In genomic region chr12:90653051-90653450, GRCh38 we compare ENCODE assay signal across 23 cellular contexts.
DNase-seq lines count a peak whose midpoint lies in the region; ATAC-seq, FAIRE-seq and TF ChIP-seq lines count a peak whose summit lies in the region.
"Had no signal": no experiment of that assay in that cellular context is flagged by ENCODE, and none has a peak within 500 bp of the region (broad histone marks: within the 10 kb centered on the region; RNA-seq: fewer than 3 reads in every experiment).

No MANE protein-coding gene starts in this region.

- H3K36me3 ChIP-seq in astrocyte (ENCODE audit: insufficient read depth, low read length) (no peaks in the 10 kb centered on the region), esophagus muscularis mucosa (no peaks in the 10 kb centered on the region)
- H3K36me3 ChIP-seq: thyroid gland had no signal

- no peaks in the 10 kb centered on the region for H3K9me3 ChIP-seq in astrocyte (ENCODE audit: insufficient read depth, low read depth, low read length)
- H3K9me3 ChIP-seq in esophagus muscularis mucosa: no peaks in the 10 kb centered on the region
- H3K9me3 ChIP-seq: thyroid gland had no signal

- DNase-seq in GM04504 (ENCODE audit: low read depth) (peak; percentile 7), astrocyte (ENCODE audit: low read depth) (peak; percentile 13), fibroblast of the aortic adventitia (ENCODE audit: low read depth) (peak; percentile 63), NCI-H2171 (lab: John Stamatoyannopoulos, UW) (no peak), esophagus muscularis mucosa (ENCODE audit: extremely low spot score) (no peak), T-helper 9 cell (no peak), immature natural killer cell (no peak)
- DNase-seq in stimulated activated effector memory CD8-positive, alpha-beta T cell treated with anti-CD3 and anti-CD28 coated beads, Interleukin-12 subunit alpha, Interleukin-12 subunit beta, amount 100 ng/mL, for 72 hours (ENCODE audit: low spot score in 2 of 2): no peak
- DNase-seq: activated CD4-positive, alpha-beta T cell treated with anti-CD3 and anti-CD28 coated beads, Interleukin-2, amount 50 U/mL, for 48 hours; activated effector memory CD4-positive, alpha-beta T cell treated with anti-CD3 and anti-CD28 coated beads, Interleukin-2, amount 50 U/mL, for 16 hours; caudate nucleus; DMS79; left colon; naive B cell; NCI-H2081 treated with DMSO at 0.1 percent for 48 hours; stimulated activated CD4-positive, alpha-beta T cell treated with anti-CD3 and anti-CD28 coated beads, Interleukin-4, amount 100 ng/mL, for 1 hour; stimulated activated naive CD4-positive, alpha-beta T cell treated with Interleukin-2 at 50 U/mL for 16 hours; thyroid gland had no signal

- intact Hi-C loops in esophagus muscularis mucosa (cut with DNase I): no loop called here

- no peaks in the 10 kb centered on the region for H3K27me3 Mint-ChIP-seq in astrocyte (ENCODE audit: low read depth, unreplicated experiment)
- H3K27me3 Mint-ChIP-seq in immature natural killer cell (ENCODE audit: low read depth in 3 of 3): peaks cover 0 to 3% (median 2%) of the 10 kb centered on the region in 3 donors
- H3K27me3 Mint-ChIP-seq: naive B cell had no signal

- H3K27ac ChIP-seq in astrocyte (ENCODE audit: low read depth, low read length): no peak overlapping the region
- H3K27ac ChIP-seq in esophagus muscularis mucosa (replicated peaks in 1 of 4): no peak overlapping the region
- H3K27ac ChIP-seq: HL-60, RWPE1, thyroid gland had no signal

- H3K4me1 Mint-ChIP-seq in astrocyte (ENCODE audit: low read depth, unreplicated experiment) (peaks cover 4% of the 10 kb centered on the region), immature natural killer cell (no peaks in the 10 kb centered on the region)
- H3K4me1 Mint-ChIP-seq in stimulated activated effector memory CD8-positive, alpha-beta T cell treated with anti-CD3 and anti-CD28 coated beads, Interleukin-12 subunit alpha, Interleukin-12 subunit beta, amount 100 ng/mL, for 72 hours: no peaks in the 10 kb centered on the region
- H3K4me1 Mint-ChIP-seq: naive B cell had no signal

- H3K27ac Mint-ChIP-seq in astrocyte (ENCODE audit: unreplicated experiment) (no peak overlapping the region), immature natural killer cell (no peak overlapping the region)
- no peak overlapping the region for H3K27ac Mint-ChIP-seq in stimulated activated effector memory CD8-positive, alpha-beta T cell treated with anti-CD3 and anti-CD28 coated beads, Interleukin-12 subunit alpha, Interleukin-12 subunit beta, amount 100 ng/mL, for 72 hours
- H3K27ac Mint-ChIP-seq: naive B cell, WTC11 had no signal

- H4K20me1 ChIP-seq in astrocyte (ENCODE audit: insufficient read depth, low read length): no peaks in the 10 kb centered on the region

- no peaks in the 10 kb centered on the region for H3K9me3 Mint-ChIP-seq in astrocyte (ENCODE audit: unreplicated experiment)
- no peaks in the 10 kb centered on the region for H3K9me3 Mint-ChIP-seq in stimulated activated effector memory CD8-positive, alpha-beta T cell treated with anti-CD3 and anti-CD28 coated beads, Interleukin-12 subunit alpha, Interleukin-12 subunit beta, amount 100 ng/mL, for 72 hours
- peaks cover 0 to 6% (median 4%) of the 10 kb centered on the region in 6 donors for H3K9me3 Mint-ChIP-seq in immature natural killer cell

- H3K9ac ChIP-seq in astrocyte (ENCODE audit: low read length): no peak overlapping the region

- ATAC-seq in stimulated activated effector memory CD8-positive, alpha-beta T cell treated with anti-CD3 and anti-CD28 coated beads, Interleukin-12 subunit alpha, Interleukin-12 subunit beta, amount 100 ng/mL, for 72 hours: peak; percentile 32
- ATAC-seq: HepG2, left colon, SK-N-SH treated with all-trans-retinoic acid at 6 μM for 48 hours had no signal

- TF ChIP-seq CTCF in astrocyte (IDR thresholded peaks at IDR 0.05; ENCODE audit: insufficient read depth, low read depth, low read length) (no peak), fibroblast of the aortic adventitia (IDR thresholded peaks at IDR 0.05; ENCODE audit: insufficient read depth, low read length) (no peak), esophagus muscularis mucosa (IDR thresholded peaks at IDR 0.05) (no peak)

- H3K4me3 ChIP-seq in astrocyte (ENCODE audit: insufficient read depth, low read depth, low read length) (no peak overlapping the region), fibroblast of the aortic adventitia (ENCODE audit: low read depth, low read length) (no peak overlapping the region), esophagus muscularis mucosa (no peak overlapping the region)
- H3K4me3 ChIP-seq: thyroid gland had no signal

- no peaks in the 10 kb centered on the region for H3K79me2 ChIP-seq in astrocyte (ENCODE audit: insufficient read depth, low read length)

- no peak overlapping the region for H3K4me2 ChIP-seq in astrocyte (ENCODE audit: low read length)

- no peak for TF ChIP-seq POLR2A in esophagus muscularis mucosa (IDR thresholded peaks at IDR 0.05; ENCODE audit: low read depth)

- TF ChIP-seq EP300 in esophagus muscularis mucosa (IDR thresholded peaks at IDR 0.05): no peak

- WGBS in esophagus muscularis mucosa: 59% methylated on average over 2 of the region's 2 CpGs

- H3K4me1 ChIP-seq in astrocyte (ENCODE audit: insufficient read depth, low read length): no peaks in the 10 kb centered on the region
- no peaks in the 10 kb centered on the region for H3K4me1 ChIP-seq in esophagus muscularis mucosa
- H3K4me1 ChIP-seq: thyroid gland had no signal

- H3K27me3 ChIP-seq in astrocyte (ENCODE audit: insufficient read depth, low read length) (no peaks in the 10 kb centered on the region), esophagus muscularis mucosa (no peaks in the 10 kb centered on the region)
- H3K27me3 ChIP-seq: thyroid gland had no signal

- no peak for FAIRE-seq in astrocyte (lab: Jason Lieb, UNC)
- FAIRE-seq: HepG2 had no signal

- no peak overlapping the region for H3K4me3 Mint-ChIP-seq in astrocyte (ENCODE audit: unreplicated experiment)
- no peak overlapping the region for H3K4me3 Mint-ChIP-seq in stimulated activated effector memory CD8-positive, alpha-beta T cell treated with anti-CD3 and anti-CD28 coated beads, Interleukin-12 subunit alpha, Interleukin-12 subunit beta, amount 100 ng/mL, for 72 hours
- no peak overlapping the region for H3K4me3 Mint-ChIP-seq in immature natural killer cell
- H3K4me3 Mint-ChIP-seq: naive B cell, WTC11 had no signal

- H3K36me3 Mint-ChIP-seq in astrocyte (ENCODE audit: low read depth, unreplicated experiment): no peaks in the 10 kb centered on the region
- no peaks in the 10 kb centered on the region for H3K36me3 Mint-ChIP-seq in stimulated activated effector memory CD8-positive, alpha-beta T cell treated with anti-CD3 and anti-CD28 coated beads, Interleukin-12 subunit alpha, Interleukin-12 subunit beta, amount 100 ng/mL, for 72 hours
- H3K36me3 Mint-ChIP-seq in immature natural killer cell: no peaks in the 10 kb centered on the region
- H3K36me3 Mint-ChIP-seq: naive B cell, WTC11 had no signal

- H2AFZ ChIP-seq in astrocyte (ENCODE audit: low read depth, low read length): no peak overlapping the region

Comparison
In these comparisons a context has a peak if more than half of its experiments do, and no peak if none do; other contexts are left out.
1. DNase-seq: peak in GM04504 (single experiment), astrocyte (single experiment) and fibroblast of the aortic adventitia (single experiment); none in stimulated activated effector memory CD8-positive, alpha-beta T cell treated with anti-CD3 and anti-CD28 coated beads, Interleukin-12 subunit alpha, Interleukin-12 subunit beta, amount 100 ng/mL, for 72 hours (0 of 2), NCI-H2171 (single experiment), esophagus muscularis mucosa (single experiment), T-helper 9 cell (single experiment) and immature natural killer cell (0 of 3).